Comparison of ENCODE assay signal across 24 cellular contexts in the genomic region with DNA sequence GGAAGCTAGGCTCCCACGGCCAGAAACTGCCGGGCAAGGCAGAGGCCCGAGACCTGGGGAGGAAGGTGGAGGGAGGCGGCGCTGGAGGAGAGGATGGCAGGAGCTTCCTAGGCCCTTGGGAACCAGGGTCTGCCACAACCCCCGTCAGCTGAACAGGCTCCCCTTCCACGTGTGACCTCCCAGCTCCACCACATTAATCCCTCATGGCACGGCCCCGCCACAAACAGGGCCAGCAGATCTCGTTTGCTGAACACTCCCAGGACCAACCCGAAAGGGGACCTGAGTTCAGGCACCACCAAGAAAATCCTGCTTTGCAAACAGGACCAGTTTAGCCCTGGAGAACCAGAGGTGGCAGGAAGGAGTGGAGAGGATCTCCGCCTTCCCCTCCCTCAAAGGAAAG.
DNase-seq lines count a peak whose midpoint lies in the region; ATAC-seq, FAIRE-seq and TF ChIP-seq lines count a peak whose summit lies in the region.
"Had no signal": no experiment of that assay in that cellular context is flagged by ENCODE, and none has a peak within 500 bp of the region (broad histone marks: within the 10 kb centered on the region; RNA-seq: fewer than 3 reads in every experiment).

No MANE protein-coding gene starts in this region.

- no peaks in the 10 kb centered on the region for H3K23me2 ChIP-seq in H1 (ENCODE audit: low read depth, low read length)

- H3K9me3 ChIP-seq in H1 (ENCODE audit: insufficient read depth in 2 of 2, low read depth in 1 of 2, low read length in 1 of 2) = no peaks in the 10 kb centered on the region
- H3K9me3 ChIP-seq in spleen = no peaks in the 10 kb centered on the region

- H3K36me3 Mint-ChIP-seq in glutamatergic neuron (ENCODE audit: unreplicated experiment) = no peaks in the 10 kb centered on the region

- no peak overlapping the region for H4K91ac ChIP-seq in H1 (replicated peaks; ENCODE audit: insufficient read length, low read length)

- no peak for FAIRE-seq in H1 (lab: Jason Lieb, UNC)
- FAIRE-seq: HepG2, K562 had no signal

- H3K79me2 ChIP-seq in H1 (ENCODE audit: control insufficient read depth in 1 of 2, insufficient read depth in 2 of 2, low read length in 2 of 2) = no peaks in the 10 kb centered on the region

- TF ChIP-seq CTCF in H1 (IDR thresholded peaks at IDR 0.05; ENCODE audit: control extremely low read depth in 1 of 3, insufficient read depth in 1 of 3, low read depth in 1 of 3, low read length in 3 of 3) = no peak
- TF ChIP-seq CTCF in glutamatergic neuron (IDR thresholded peaks at IDR 0.05; ENCODE audit: partially characterized antibody, unreplicated experiment) = no peak
- no peak for TF ChIP-seq CTCF in spleen (IDR thresholded peaks at IDR 0.05 in 8 of 11, conservative IDR thresholded peaks at IDR 0.05 in 3 of 11)

- TF ChIP-seq RAD21 in H1 (IDR thresholded peaks at IDR 0.05 in 1 of 2, conservative IDR thresholded peaks at IDR 0.05 in 1 of 2; ENCODE audit: low read depth in 2 of 2, low read length in 2 of 2) = no peak

- H3K9me3 Mint-ChIP-seq in glutamatergic neuron (ENCODE audit: unreplicated experiment) = peaks cover 12% of the 10 kb centered on the region
- H3K9me3 Mint-ChIP-seq: H9, HFFc6 had no signal

- H2BK12ac ChIP-seq in H1 (ENCODE audit: low read depth, low read length) = peak overlapping the region; percentile 55; the same call in 1 of the 2 replicates

- H3K9ac ChIP-seq in H1 (replicated peaks in 1 of 4; ENCODE audit: extremely low read depth in 1 of 4, low read depth in 3 of 4, low read length in 3 of 4) = no peak overlapping the region

- intact Hi-C loops in spleen (cut with DNase I; ENCODE audit: low total_unique reads) = no loop called here

- H3K27ac ChIP-seq in H1 (ENCODE audit: low read depth, low read length) = no peak overlapping the region
- H3K27ac ChIP-seq in spleen = peak overlapping the region in 6 of 8 donors; percentile 28 to 60 (median 44)

- H3K27me3 Mint-ChIP-seq in glutamatergic neuron (ENCODE audit: unreplicated experiment) = peaks cover 16% of the 10 kb centered on the region

- peaks cover 0 to 12% (median 7%) of the 10 kb centered on the region in 4 experiments; a peak in 3 of 7 replicates for H3K4me1 ChIP-seq in H1 (replicated peaks in 1 of 4; ENCODE audit: control insufficient read depth in 3 of 4, insufficient read depth in 4 of 4, low read length in 3 of 4)
- H3K4me1 ChIP-seq in spleen = peaks cover 0 to 33% (median 18%) of the 10 kb centered on the region in 6 donors

- no peak overlapping the region for H3K4me2 ChIP-seq in H1 (ENCODE audit: insufficient read depth in 1 of 2, low read depth in 2 of 2, low read length in 2 of 2)

- TF ChIP-seq POLR2A in H1 (IDR thresholded peaks at IDR 0.05; ENCODE audit: control extremely low read depth in 1 of 2, low read depth in 2 of 2, low read length in 2 of 2) (no peak), spleen (IDR thresholded peaks at IDR 0.05) (no peak)

- no peaks in the 10 kb centered on the region for H4K20me1 ChIP-seq in H1 (replicated peaks in 1 of 2; ENCODE audit: control insufficient read depth in 1 of 2, insufficient read depth in 2 of 2, low read length in 2 of 2)

- no peak overlapping the region for H3K4ac ChIP-seq in H1 (replicated peaks; ENCODE audit: insufficient read length, low read depth, low read length)

- H3K56ac ChIP-seq in H1 (replicated peaks; ENCODE audit: insufficient read length, low read depth, low read length) = no peak overlapping the region

- no peak for ATAC-seq in GM18868 (IDR thresholded peaks at IDR 0.05; ENCODE audit: unreplicated experiment)
- ATAC-seq: HepG2, K562, Panc1 had no signal

- H2BK5ac ChIP-seq in H1 (ENCODE audit: low read depth, low read length) = no peak overlapping the region

- no peak overlapping the region for H2AK5ac ChIP-seq in H1 (ENCODE audit: low read depth, low read length)

- DNase-seq in activated effector memory CD4-positive, alpha-beta T cell treated with anti-CD3 and anti-CD28 coated beads, Interleukin-2, amount 50 U/mL, for 16 hours = peak; percentile 22
- no peak for DNase-seq in activated effector memory CD4-positive, alpha-beta T cell treated with Interleukin-2 at 50 U/mL for 16 hours
- no peak for DNase-seq in H1 (ENCODE audit: low read depth in 1 of 2, low spot score in 2 of 2)
- no peak for DNase-seq in glutamatergic neuron
- DNase-seq in spleen = peak; percentile 66
- no peak for DNase-seq in midbrain (lab: John Stamatoyannopoulos, UW)
- no peak for DNase-seq in AG08396 (ENCODE audit: low spot score)
- DNase-seq: 8988T; EL; GF-D8; H9; HFFc6; MM.1S; NCI-H1048; NCI-H1436; NCI-H187 treated with DMSO at 0.1 percent for 48 hours; NCI-H2227 treated with DMSO at 0.1 percent for 48 hours; NCI-H510A; NK-92 treated with Interleukin-12 subunit alpha and Interleukin-12 subunit beta, amount 100 ng/mL, for 24 hours had no signal

- TF ChIP-seq EP300 in H1 (IDR thresholded peaks at IDR 0.05; ENCODE audit: borderline replicate concordance in 1 of 2, low read depth in 2 of 2, low read length in 2 of 2) = no peak

- H2AFZ ChIP-seq in H1 (ENCODE audit: low read length) = no peak overlapping the region

- H2BK15ac ChIP-seq in H1 (ENCODE audit: low read length) = no peak overlapping the region

- H3K4me1 Mint-ChIP-seq in glutamatergic neuron (ENCODE audit: low read depth, unreplicated experiment) = peaks cover 62% of the 10 kb centered on the region

- H3K27ac Mint-ChIP-seq in glutamatergic neuron (ENCODE audit: unreplicated experiment) = peak overlapping the region; percentile 96
- H3K27ac Mint-ChIP-seq: B cell, HFFc6 had no signal

- H4K8ac ChIP-seq in H1 (ENCODE audit: extremely low read depth, insufficient read depth, low read length) = no peak overlapping the region

- no peak overlapping the region for H3K23ac ChIP-seq in H1 (ENCODE audit: insufficient read length)

- H3K4me3 Mint-ChIP-seq in glutamatergic neuron (ENCODE audit: unreplicated experiment) = peak overlapping the region; percentile 25
- H3K4me3 Mint-ChIP-seq: B cell, H9, HFFc6 had no signal

- H3K4me3 ChIP-seq in H1 (ENCODE audit: extremely low read depth in 1 of 4, insufficient read depth in 2 of 4, low read depth in 3 of 4, low read length in 4 of 4) (no peak overlapping the region), spleen (no peak overlapping the region)
- H3K4me3 ChIP-seq: K562 had no signal

- H3K27me3 ChIP-seq in H1 (replicated peaks in 1 of 4; ENCODE audit: control insufficient read depth in 3 of 4, extremely low read depth in 1 of 4, insufficient read depth in 3 of 4, low read length in 3 of 4) = no peaks in the 10 kb centered on the region; a peak in 1 of 7 replicates
- H3K27me3 ChIP-seq in spleen (replicated peaks in 1 of 7) = no peaks in the 10 kb centered on the region

- CTCF ChIA-PET in H1 (lab: Charles Lee; ENCODE audit: partially characterized antibody) = interaction anchor here (1.0 to 1.5 kb wide), 2 partner anchors 11 to 127 kb away, joined by 4 to 6 read pairs; no protein-coding TSS in a partner anchor

- POLR2A ChIA-PET in H1 (lab: Charles Lee; ENCODE audit: partially characterized antibody) = no interaction called here

- H2BK120ac ChIP-seq in H1 (replicated peaks; ENCODE audit: low read depth, low read length) = no peak overlapping the region

- 85% methylated on average over 12 of the region's 12 CpGs; no CpG with 5 or more reads in 1 of the 2 experiments for WGBS in H1 (ENCODE audit: extremely low coverage in 1 of 2, insufficient coverage in 1 of 2, insufficient read length in 1 of 2, insufficient replicate concordance in 2 of 2, low coverage in 1 of 2, low lambda C conversion rate in 2 of 2, missing lambda C conversion rate in 1 of 2), 2 experiments
- WGBS in spleen, 5 donors = 71 to 86% (median 84%) methylated on average over 12 of the region's 12 CpGs

- H3K18ac ChIP-seq in H1 (ENCODE audit: extremely low read depth, low read length) = no peak overlapping the region

- no peak overlapping the region for H4K5ac ChIP-seq in H1 (ENCODE audit: insufficient read length, low read depth, low read length)

- H3K79me1 ChIP-seq in H1 (ENCODE audit: low read depth, low read length) = no peaks in the 10 kb centered on the region

- H3K36me3 ChIP-seq in H1 (ENCODE audit: control insufficient read depth in 2 of 4, insufficient read depth in 4 of 4, low read length in 3 of 4) (no peaks in the 10 kb centered on the region), spleen (no peaks in the 10 kb centered on the region)

- H2BK20ac ChIP-seq in H1 (ENCODE audit: low read length) = peak overlapping the region; percentile 64

- H3K14ac ChIP-seq in H1 (ENCODE audit: insufficient read length) = no peak overlapping the region

TF ChIP-seq in H1, 55 proteins besides CTCF, POLR2A, EP300 and RAD21 (continues in another document):
- TF ChIP-seq POLR2AphosphoS5 (IDR thresholded peaks at IDR 0.05; ENCODE audit: low read depth, low read length) (no peak), SRF (IDR thresholded peaks at IDR 0.05; ENCODE audit: low read depth, low read length) (no peak), RXRA (IDR thresholded peaks at IDR 0.05; ENCODE audit: insufficient read depth, low read depth, low read length) (no peak), TEAD4 (IDR thresholded peaks at IDR 0.05; ENCODE audit: low read depth, low read length) (no peak), CHD1 (IDR thresholded peaks at IDR 0.05; ENCODE audit: low read depth, low read length) (no peak), EZH2 (IDR thresholded peaks at IDR 0.05; ENCODE audit: low read depth, low read length, severe bottlenecking) (no peak), HDAC6 (IDR thresholded peaks at IDR 0.05; ENCODE audit: low read depth, low read length) (no peak), TCF12 (IDR thresholded peaks at IDR 0.05; ENCODE audit: low read depth, low read length) (no peak), TAF1 (IDR thresholded peaks at IDR 0.05; ENCODE audit: low read depth, low read length) (no peak), MAFK (IDR thresholded peaks at IDR 0.05; ENCODE audit: low read depth, low read length) (no peak), BACH1 (IDR thresholded peaks at IDR 0.05; ENCODE audit: low read length) (no peak)
- TF ChIP-seq, protein P1, sequence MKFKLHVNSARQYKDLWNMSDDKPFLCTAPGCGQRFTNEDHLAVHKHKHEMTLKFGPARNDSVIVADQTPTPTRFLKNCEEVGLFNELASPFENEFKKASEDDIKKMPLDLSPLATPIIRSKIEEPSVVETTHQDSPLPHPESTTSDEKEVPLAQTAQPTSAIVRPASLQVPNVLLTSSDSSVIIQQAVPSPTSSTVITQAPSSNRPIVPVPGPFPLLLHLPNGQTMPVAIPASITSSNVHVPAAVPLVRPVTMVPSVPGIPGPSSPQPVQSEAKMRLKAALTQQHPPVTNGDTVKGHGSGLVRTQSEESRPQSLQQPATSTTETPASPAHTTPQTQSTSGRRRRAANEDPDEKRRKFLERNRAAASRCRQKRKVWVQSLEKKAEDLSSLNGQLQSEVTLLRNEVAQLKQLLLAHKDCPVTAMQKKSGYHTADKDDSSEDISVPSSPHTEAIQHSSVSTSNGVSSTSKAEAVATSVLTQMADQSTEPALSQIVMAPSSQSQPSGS (IDR thresholded peaks at IDR 0.05; ENCODE audit: low read length) = no peak
- TF ChIP-seq, protein P2, sequence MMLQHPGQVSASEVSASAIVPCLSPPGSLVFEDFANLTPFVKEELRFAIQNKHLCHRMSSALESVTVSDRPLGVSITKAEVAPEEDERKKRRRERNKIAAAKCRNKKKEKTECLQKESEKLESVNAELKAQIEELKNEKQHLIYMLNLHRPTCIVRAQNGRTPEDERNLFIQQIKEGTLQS (IDR thresholded peaks at IDR 0.05; ENCODE audit: insufficient read depth, low read depth, low read length) = no peak

Comparison
In these comparisons a context has a peak if more than half of its experiments do, and no peak if none do; other contexts are left out.
1. DNase-seq: peak in activated effector memory CD4-positive, alpha-beta T cell treated with anti-CD3 and anti-CD28 coated beads, Interleukin-2, amount 50 U/mL, for 16 hours (single experiment) and spleen (single experiment); none in activated effector memory CD4-positive, alpha-beta T cell treated with Interleukin-2 at 50 U/mL for 16 hours (single experiment), H1 (0 of 2), glutamatergic neuron (single experiment), midbrain (single experiment) and AG08396 (single experiment).